Comparison of ENCODE assay signal across 9 cellular contexts in the genomic region with DNA sequence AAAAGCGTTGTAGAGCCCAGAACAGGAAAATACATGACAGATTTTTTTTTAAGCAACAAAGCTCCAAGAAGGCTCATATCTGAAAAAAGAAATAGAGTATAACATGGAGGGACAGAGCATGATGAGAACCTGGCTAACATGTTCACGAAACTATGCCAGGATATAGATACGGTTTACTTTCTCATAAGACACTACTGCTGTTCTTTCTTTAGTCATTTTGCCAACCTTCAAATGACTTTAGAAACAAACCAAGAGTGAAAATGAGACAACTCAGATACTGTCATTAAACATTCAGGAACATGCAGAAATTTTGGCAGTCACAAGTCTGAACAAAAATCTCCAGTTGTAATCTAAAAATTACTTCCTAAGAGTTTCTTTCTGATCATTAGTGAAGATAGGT. TPM values are rescaled to one million over a fixed set of nuclear protein-coding genes. Genes with fewer than 3 reads are reported as not detected.
A peak's percentile ranks its signal among the peaks of the same experiment; 100 is the strongest.
DNase-seq lines count a peak whose midpoint lies in the region; ATAC-seq and TF ChIP-seq lines count a peak whose summit lies in the region.
"Had no signal": no experiment of that assay in that cellular context is flagged by ENCODE, and none has a peak within 500 bp of the region (broad histone marks: within the 10 kb centered on the region; RNA-seq: fewer than 3 reads in every experiment).

No MANE protein-coding gene starts in this region.

- TF ChIP-seq POLR2A in prostate gland (IDR thresholded peaks at IDR 0.05), result no peak

- 90 to 95% methylated on average over 3 of the region's 3 CpGs for WGBS in endodermal cell (ENCODE audit: insufficient coverage in 1 of 2, insufficient read length in 1 of 2), 2 experiments
- 8% methylated on average over 3 of the region's 3 CpGs for WGBS in prostate gland

- TF ChIP-seq CTCF in endodermal cell (conservative IDR thresholded peaks at IDR 0.05), result no peak
- no peak for TF ChIP-seq CTCF in prostate gland (IDR thresholded peaks at IDR 0.05)
- TF ChIP-seq CTCF in PC-9 (conservative IDR thresholded peaks at IDR 0.05), result no peak

- intact Hi-C loops in prostate gland (cut with DNase I), result loop anchor here (5.0 kb wide), 1 partner anchor 249 kb away; the partner anchor contains the start of gene MYL12A
- intact Hi-C loops in PC-9 (cut with micrococcal nuclease; ENCODE audit: unreplicated experiment), result no loop called here

- no peak overlapping the region for H3K27ac ChIP-seq in CD4-positive, CD25-positive, alpha-beta regulatory T cell (ENCODE audit: insufficient read depth, low read length, poor library complexity, severe bottlenecking)
- H3K27ac ChIP-seq in endodermal cell (ENCODE audit: low read depth, low read length) (no peak overlapping the region), prostate gland (peak overlapping the region; percentile 72 to 76), PC-9 (no peak overlapping the region)

- no peaks in the 10 kb centered on the region for H4K20me1 ChIP-seq in PC-9 (ENCODE audit: insufficient read depth)

- H3K9me3 Mint-ChIP-seq in CD4-positive, CD25-positive, alpha-beta regulatory T cell, result no peaks in the 10 kb centered on the region
- peaks cover 0 to 7% (median 2%) of the 10 kb centered on the region in 3 donors for H3K9me3 Mint-ChIP-seq in T-cell
- peaks cover 22% of the 10 kb centered on the region for H3K9me3 Mint-ChIP-seq in endodermal cell

- ATAC-seq in CD4-positive, CD25-positive, alpha-beta regulatory T cell (ENCODE audit: low read depth in 2 of 2), result no peak
- peak; percentile 11 to 34 (median 17) for ATAC-seq in T-cell (replicated peaks in 1 of 4)
- no peak for ATAC-seq in GM21576 (IDR thresholded peaks at IDR 0.05; ENCODE audit: unreplicated experiment)

- peaks cover 19% of the 10 kb centered on the region for H3K4me1 ChIP-seq in CD4-positive, CD25-positive, alpha-beta regulatory T cell (ENCODE audit: control insufficient read depth, insufficient read depth, low read length, poor library complexity, severe bottlenecking)
- no peaks in the 10 kb centered on the region for H3K4me1 ChIP-seq in endodermal cell (ENCODE audit: control insufficient read depth, insufficient read depth, low read length)
- H3K4me1 ChIP-seq in prostate gland (replicated peaks), result peaks cover 8% of the 10 kb centered on the region
- H3K4me1 ChIP-seq in PC-9 (replicated peaks; ENCODE audit: insufficient read depth), result no peaks in the 10 kb centered on the region; the same call in 1 of the 2 replicates

- no peaks in the 10 kb centered on the region for H3K27me3 Mint-ChIP-seq in CD4-positive, CD25-positive, alpha-beta regulatory T cell
- H3K27me3 Mint-ChIP-seq in T-cell, result no peaks in the 10 kb centered on the region
- H3K27me3 Mint-ChIP-seq in endodermal cell (ENCODE audit: insufficient read depth), result no peaks in the 10 kb centered on the region

- H3F3A ChIP-seq in PC-9 (ENCODE audit: insufficient read depth, low read depth), result 0 out of 2 replicates have a peak, but pooled peaks cover 4% of the 10 kb centered on the region

- no peaks in the 10 kb centered on the region for H3K36me3 Mint-ChIP-seq in CD4-positive, CD25-positive, alpha-beta regulatory T cell
- H3K36me3 Mint-ChIP-seq in T-cell (peaks cover 26% of the 10 kb centered on the region), endodermal cell (ENCODE audit: low read depth) (peaks cover 34% of the 10 kb centered on the region)

- BruUV-seq in PC-9 (replicated peaks; lab: Mats Ljungman, UMichigan), result no TSS peak

- no peak overlapping the region for H3K4me2 ChIP-seq in PC-9

- peak overlapping the region; percentile 17 for H3K4me3 ChIP-seq in CD4-positive, CD25-positive, alpha-beta regulatory T cell (ENCODE audit: low read depth, low read length)
- no peak overlapping the region for H3K4me3 ChIP-seq in endodermal cell (ENCODE audit: low read length)
- H3K4me3 ChIP-seq in prostate gland, result no peak overlapping the region
- no peak overlapping the region for H3K4me3 ChIP-seq in PC-9

- H3K36me3 ChIP-seq in CD4-positive, CD25-positive, alpha-beta regulatory T cell (ENCODE audit: control insufficient read depth, insufficient read depth, low read length), result no peaks in the 10 kb centered on the region
- H3K36me3 ChIP-seq in endodermal cell (ENCODE audit: control insufficient read depth, insufficient read depth, low read length), result peaks cover 27% of the 10 kb centered on the region
- H3K36me3 ChIP-seq in prostate gland, result no peaks in the 10 kb centered on the region
- H3K36me3 ChIP-seq in PC-9 (ENCODE audit: low read depth), result 0 out of 2 replicates have a peak, but pooled peaks cover 11% of the 10 kb centered on the region

- H3K9me2 ChIP-seq in PC-9 (ENCODE audit: insufficient read depth), result no peaks in the 10 kb centered on the region

- no peaks in the 10 kb centered on the region for H3K9me3 ChIP-seq in CD4-positive, CD25-positive, alpha-beta regulatory T cell (ENCODE audit: control insufficient read depth in 2 of 2, low read length in 2 of 2)
- H3K9me3 ChIP-seq in endodermal cell (ENCODE audit: control insufficient read depth, low read length) (peaks cover 34% of the 10 kb centered on the region), prostate gland (no peaks in the 10 kb centered on the region), PC-9 (ENCODE audit: insufficient read depth, low read depth) (no peaks in the 10 kb centered on the region; the same call in 1 of the 2 replicates)

- no peak overlapping the region for H3K9ac ChIP-seq in endodermal cell (ENCODE audit: extremely low read depth, low read length, poor library complexity, severe bottlenecking)

- peaks cover 17 to 53% (median 36%) of the 10 kb centered on the region in 4 donors for H3K4me1 Mint-ChIP-seq in CD4-positive, CD25-positive, alpha-beta regulatory T cell
- H3K4me1 Mint-ChIP-seq in T-cell (peaks cover 69 to 87% (median 84%) of the 10 kb centered on the region in 3 donors), endodermal cell (peaks cover 13% of the 10 kb centered on the region)

- no peak for DNase-seq in CD4-positive, CD25-positive, alpha-beta regulatory T cell
- no peak for DNase-seq in T-cell
- DNase-seq in endodermal cell, result no peak
- no peak for DNase-seq in prostate gland (ENCODE audit: low spot score)
- no peak for DNase-seq in PC-9
- no peak for DNase-seq in NCI-H524 (lab: John Stamatoyannopoulos, UW)
- DNase-seq in NCI-H748 (lab: John Stamatoyannopoulos, UW; ENCODE audit: unreplicated experiment), result no peak
- DNase-seq: Calu3 had no signal

- CTCF ChIA-PET in T-cell (lab: Charles Lee), result interaction anchor here (0.6 to 2.7 kb wide), 9 partner anchors 12 to 600 kb away, joined by 3 to 19 read pairs (median 4); no protein-coding TSS in a partner anchor
- CTCF ChIA-PET in PC-9 (lab: Charles Lee), result no interaction called here

- H3K79me2 ChIP-seq in PC-9 (ENCODE audit: low read depth), result peaks cover 44% of the 10 kb centered on the region

- no peak overlapping the region for H2AFZ ChIP-seq in PC-9

- no peaks in the 10 kb centered on the region for H3K27me3 ChIP-seq in CD4-positive, CD25-positive, alpha-beta regulatory T cell (ENCODE audit: control insufficient read depth, insufficient read depth, low read length)
- no peaks in the 10 kb centered on the region for H3K27me3 ChIP-seq in endodermal cell (ENCODE audit: control insufficient read depth, insufficient read depth, low read length, poor library complexity, severe bottlenecking)
- H3K27me3 ChIP-seq in prostate gland (replicated peaks; ENCODE audit: insufficient read depth), result no peaks in the 10 kb centered on the region
- H3K27me3 ChIP-seq in PC-9 (ENCODE audit: insufficient read depth, low read depth), result no peaks in the 10 kb centered on the region

- peak overlapping the region in 2 of 4 donors; percentile 41 to 44 for H3K4me3 Mint-ChIP-seq in CD4-positive, CD25-positive, alpha-beta regulatory T cell
- H3K4me3 Mint-ChIP-seq in T-cell (peak overlapping the region; percentile 3 to 67 (median 39)), endodermal cell (no peak overlapping the region)

- peak overlapping the region in 2 of 3 donors; percentile 79 to 82 for H3K27ac Mint-ChIP-seq in CD4-positive, CD25-positive, alpha-beta regulatory T cell
- H3K27ac Mint-ChIP-seq in T-cell (peak overlapping the region; percentile 87 to 98), endodermal cell (peak overlapping the region; percentile 8)

- POLR2A ChIA-PET in T-cell (lab: Charles Lee) (interaction anchor here (0.5 to 1.2 kb wide), 7 partner anchors 9 to 341 kb away, joined by 3 to 9 read pairs (median 4); no protein-coding TSS in a partner anchor), PC-9 (lab: Charles Lee; ENCODE audit: unreplicated experiment) (no interaction called here)

RNA-seq across cellular contexts. Expression of gene LPIN2, which starts 14.3 kb away (rescaled TPM):
- total RNA-seq in CD4-positive, CD25-positive, alpha-beta regulatory T cell, result 61.2 TPM
- 10 to 100 TPM; 39.3 to 52.7 (median 44.8) TPM for polyA plus RNA-seq in CD4-positive, CD25-positive, alpha-beta regulatory T cell
- total RNA-seq in T-cell, result 100 to 1,000 TPM in 1 of 5 donors, 10 to 100 TPM in 4; 78.9 to 107 (median 88.8) TPM
- total RNA-seq in endodermal cell, result 10 to 100 TPM; 22.9 to 31.8 TPM
- polyA plus RNA-seq in endodermal cell (2013, experiment 1 of 2), result 22.0 TPM
- polyA plus RNA-seq in endodermal cell (2013, experiment 2 of 2), result 24.4 TPM
- total RNA-seq in prostate gland, result 100 to 1,000 TPM in 1 of 2 donors, 10 to 100 TPM in 1; 19.5 to 120 TPM
- 13.3 and 15.0 TPM in 2 replicates for total RNA-seq in PC-9 (2021)

Comparison
In these comparisons a context has a peak if more than half of its experiments do, and no peak if none do; other contexts are left out.
1. ATAC-seq: peak in T-cell (4 of 4); none in CD4-positive, CD25-positive, alpha-beta regulatory T cell (0 of 2) and GM21576 (single experiment).
2. H3K27ac ChIP-seq: peak in prostate gland (2 of 2); none in CD4-positive, CD25-positive, alpha-beta regulatory T cell (single experiment), endodermal cell (single experiment) and PC-9 (single experiment).
3. H3K27ac Mint-ChIP-seq: peak in every context shown above with its lines; median percentile 92 in T-cell; 80 in CD4-positive, CD25-positive, alpha-beta regulatory T cell; 8 in endodermal cell.